Comparison of ENCODE assay signal across 21 cellular contexts in the genomic region with DNA sequence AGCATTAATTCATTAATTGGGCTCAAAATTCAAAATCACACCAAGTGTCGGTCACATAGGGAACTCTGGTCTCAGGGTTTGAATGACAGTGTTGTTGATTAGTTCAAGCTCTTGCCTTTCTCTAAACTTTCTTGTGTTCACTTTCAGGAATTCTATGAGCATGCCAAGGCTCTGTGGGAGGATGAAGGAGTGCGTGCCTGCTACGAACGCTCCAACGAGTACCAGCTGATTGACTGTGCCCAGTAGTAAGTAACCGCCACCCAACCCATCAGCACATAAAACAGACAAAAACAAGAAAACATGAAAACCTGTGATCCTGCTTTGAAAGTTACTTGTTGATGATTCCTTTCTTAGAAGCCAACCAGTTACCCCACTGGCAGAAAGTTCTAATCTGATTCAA. TPM values are rescaled to one million over a fixed set of nuclear protein-coding genes. Genes with fewer than 3 reads are reported as not detected.
A peak's percentile ranks its signal among the peaks of the same experiment; 100 is the strongest.
DNase-seq lines count a peak whose midpoint lies in the region; ATAC-seq and TF ChIP-seq lines count a peak whose summit lies in the region.
"Had no signal": no experiment of that assay in that cellular context is flagged by ENCODE, and none has a peak within 500 bp of the region (broad histone marks: within the 10 kb centered on the region; RNA-seq: fewer than 3 reads in every experiment).

No MANE protein-coding gene starts in this region.

- WGBS in testis, 2 donors = 68% methylated on average over 6 of the region's 6 CpGs

- intact Hi-C loops in testis (cut with DNase I; ENCODE audit: low total_unique reads) = no loop called here

- H3K9ac ChIP-seq in OCI-LY3 (ENCODE audit: low read length) = no peak overlapping the region

- H4K20me1 ChIP-seq in OCI-LY3 (ENCODE audit: insufficient read depth, low read length) = peaks cover 38% of the 10 kb centered on the region

- ATAC-seq in GM19351 (IDR thresholded peaks at IDR 0.05; ENCODE audit: unreplicated experiment) = no peak
- ATAC-seq: A549 had no signal

- H3K4me3 Mint-ChIP-seq in activated T-cell treated with anti-CD3 and anti-CD28 coated beads, Interleukin-2, amount 50 U/mL, for 24 hours = no peak overlapping the region
- peak overlapping the region; percentile 73 for H3K4me3 Mint-ChIP-seq in endothelial cell (ENCODE audit: unreplicated experiment)
- H3K4me3 Mint-ChIP-seq: activated CD4-positive, alpha-beta memory T cell treated with anti-CD3 and anti-CD28 coated beads for 36 hours had no signal

- H3K9me3 ChIP-seq in OCI-LY3 (ENCODE audit: insufficient read depth, low read length) (no peaks in the 10 kb centered on the region), testis (no peaks in the 10 kb centered on the region)
- H3K9me3 ChIP-seq: A549, ascending aorta, colonic mucosa, upper lobe of left lung had no signal

- no peaks in the 10 kb centered on the region for H3K9me3 Mint-ChIP-seq in activated T-cell treated with anti-CD3 and anti-CD28 coated beads, Interleukin-2, amount 50 U/mL, for 24 hours
- H3K9me3 Mint-ChIP-seq in endothelial cell (ENCODE audit: unreplicated experiment) = no peaks in the 10 kb centered on the region
- H3K9me3 Mint-ChIP-seq: activated CD4-positive, alpha-beta memory T cell treated with anti-CD3 and anti-CD28 coated beads for 36 hours had no signal

- DNase-seq in activated T-cell treated with anti-CD3 and anti-CD28 coated beads, Interleukin-2, amount 50 U/mL, for 24 hours = no peak
- DNase-seq in activated T-cell treated with anti-CD3 and anti-CD28 coated beads for 4 hours = no peak
- no peak for DNase-seq in endothelial cell (ENCODE audit: low spot score)
- DNase-seq in testis = peak; percentile 74
- DNase-seq in stimulated activated CD4-positive, alpha-beta T cell treated with anti-CD3 and anti-CD28 coated beads, Interleukin-1b, Interleukin-23, amount 100 ng/mL, for 48 hours = no peak
- no peak for DNase-seq in NCI-H524 treated with DMSO at 0.1 percent for 48 hours (lab: John Stamatoyannopoulos, UW)
- DNase-seq: activated CD4-positive, alpha-beta memory T cell treated with anti-CD3 and anti-CD28 coated beads for 36 hours; colonic mucosa; COR-L47; NCI-H2029 treated with DMSO at 0.1 percent for 48 hours; NCI-H524; posterior cingulate gyrus; stimulated activated naive CD4-positive, alpha-beta T cell; upper lobe of left lung had no signal

- H3K4me1 ChIP-seq in OCI-LY3 (ENCODE audit: low read length) (peaks cover 53% of the 10 kb centered on the region), testis (peaks cover 34% of the 10 kb centered on the region)

- peak overlapping the region; percentile 81 for H3K27ac Mint-ChIP-seq in activated T-cell treated with anti-CD3 and anti-CD28 coated beads, Interleukin-2, amount 50 U/mL, for 24 hours
- peak overlapping the region; percentile 93 for H3K27ac Mint-ChIP-seq in endothelial cell (ENCODE audit: unreplicated experiment)

- H3K36me3 ChIP-seq in OCI-LY3 (replicated peaks; ENCODE audit: low read depth, low read length) (peaks cover 77% of the 10 kb centered on the region), testis (ENCODE audit: low read depth, missing control alignments) (no peaks in the 10 kb centered on the region)

- TF ChIP-seq CTCF in OCI-LY3 (IDR thresholded peaks at IDR 0.05; ENCODE audit: low read depth, low read length) (no peak), endothelial cell (IDR thresholded peaks at IDR 0.05; ENCODE audit: unreplicated experiment) (no peak), testis (IDR thresholded peaks at IDR 0.05) (no peak)

- H3K4me1 Mint-ChIP-seq in activated T-cell treated with anti-CD3 and anti-CD28 coated beads, Interleukin-2, amount 50 U/mL, for 24 hours (ENCODE audit: low read depth) = peaks cover 73% of the 10 kb centered on the region
- H3K4me1 Mint-ChIP-seq in endothelial cell (ENCODE audit: unreplicated experiment) = peaks cover 65% of the 10 kb centered on the region

- H3K4me3 ChIP-seq in OCI-LY3 (ENCODE audit: low read length) = no peak overlapping the region
- H3K4me3 ChIP-seq in testis = no peak overlapping the region
- H3K4me3 ChIP-seq: A549, ascending aorta, colonic mucosa, lung, upper lobe of left lung had no signal

- H3K27me3 ChIP-seq in OCI-LY3 (ENCODE audit: low read depth, low read length) (no peaks in the 10 kb centered on the region), testis (no peaks in the 10 kb centered on the region)
- H3K27me3 ChIP-seq: ascending aorta, colonic mucosa, upper lobe of left lung had no signal

- H3K27me3 Mint-ChIP-seq in activated T-cell treated with anti-CD3 and anti-CD28 coated beads, Interleukin-2, amount 50 U/mL, for 24 hours = no peaks in the 10 kb centered on the region
- H3K27me3 Mint-ChIP-seq in endothelial cell (ENCODE audit: unreplicated experiment) = peaks cover 6% of the 10 kb centered on the region
- H3K27me3 Mint-ChIP-seq: activated CD4-positive, alpha-beta memory T cell treated with anti-CD3 and anti-CD28 coated beads for 36 hours had no signal

- no peak for TF ChIP-seq POLR2A in testis (IDR thresholded peaks at IDR 0.05)

- H3K4me2 ChIP-seq in OCI-LY3 (ENCODE audit: low read length) = no peak overlapping the region
- H3K4me2 ChIP-seq: A549 had no signal

- H2AFZ ChIP-seq in OCI-LY3 (ENCODE audit: low read depth, low read length) = no peak overlapping the region

- H3K27ac ChIP-seq in OCI-LY3 (ENCODE audit: low read length) (peak overlapping the region; percentile 14; the same call in 1 of the 2 replicates), testis (peak overlapping the region in 1 of 2 donors; percentile 5)
- H3K27ac ChIP-seq: A549, colonic mucosa had no signal

- peaks cover 65% of the 10 kb centered on the region for H3K79me2 ChIP-seq in OCI-LY3 (ENCODE audit: low read length)

- H3K36me3 Mint-ChIP-seq in activated T-cell treated with anti-CD3 and anti-CD28 coated beads, Interleukin-2, amount 50 U/mL, for 24 hours (ENCODE audit: low read depth) = peaks cover 96% of the 10 kb centered on the region
- H3K36me3 Mint-ChIP-seq in endothelial cell (ENCODE audit: low read depth, unreplicated experiment) = peaks cover 62% of the 10 kb centered on the region

RNA-seq across cellular contexts. Expression of a gene that starts 52.7 kb away (rescaled TPM):
- total RNA-seq in endothelial cell (ENCODE audit: unreplicated experiment) (1,989 TPM), testis (100 to 1,000 TPM; 880 to 885 TPM)
- polyA plus RNA-seq in testis (ENCODE audit: insufficient read depth, low read depth, low replicate concordance) = 716 TPM

RNA-seq across cellular contexts. Expression of a gene that starts 54.5 kb away (rescaled TPM):
- total RNA-seq in endothelial cell (ENCODE audit: unreplicated experiment) (4.9 TPM), testis (1 to 10 TPM; 3.5 to 4.4 TPM)
- 1.1 TPM for polyA plus RNA-seq in testis (ENCODE audit: insufficient read depth, low read depth, low replicate concordance)
- total RNA-seq: ascending aorta, glomerular endothelial cell, HT-29 had no signal
- polyA plus RNA-seq: A549 had no signal
